In genomic region chr9:131181091-131181681, GRCh38 we compare ENCODE assay signal across 15 cellular contexts. TPM values are rescaled to one million over a fixed set of nuclear protein-coding genes. Genes with fewer than 3 reads are reported as not detected.
DNase-seq lines count a peak whose midpoint lies in the region; ATAC-seq and TF ChIP-seq lines count a peak whose summit lies in the region.
"Had no signal": no experiment of that assay in that cellular context is flagged by ENCODE, and none has a peak within 500 bp of the region (broad histone marks: within the 10 kb centered on the region; RNA-seq: fewer than 3 reads in every experiment).

No MANE protein-coding gene starts in this region.

- no peaks in the 10 kb centered on the region for H3K9me2 ChIP-seq in DOHH2 (replicated peaks; ENCODE audit: control insufficient read depth, low read length)

- no peak for DNase-seq in HFFc6
- no peak for DNase-seq in mesothelial cell of epicardium (ENCODE audit: low spot score in 2 of 2, unreplicated experiment in 2 of 2)
- no peak for DNase-seq in Ammon's horn (ENCODE audit: low spot score)
- no peak for DNase-seq in glomerular visceral epithelial cell (ENCODE audit: extremely low spot score)
- DNase-seq in activated effector memory CD4-positive, alpha-beta T cell treated with anti-CD3 and anti-CD28 coated beads, Interleukin-2, amount 50 U/mL, for 16 hours, result no peak
- DNase-seq: activated T-cell treated with anti-CD3 and anti-CD28 coated beads, Interleukin-2, amount 50 U/mL, for 4 hours; central memory CD4-positive, alpha-beta T cell; GOT3; left colon; MV-4-11; posterior cingulate gyrus; transverse colon had no signal

- no peaks in the 10 kb centered on the region for H3K27me3 ChIP-seq in DOHH2 (ENCODE audit: control insufficient read depth, low read length)
- H3K27me3 ChIP-seq: transverse colon had no signal

- H3K27me3 Mint-ChIP-seq in HFFc6 (ENCODE audit: insufficient read depth) (no peaks in the 10 kb centered on the region; the same call in 1 of the 2 replicates), mesothelial cell of epicardium (ENCODE audit: low read depth) (no peaks in the 10 kb centered on the region)

- H3K9me3 ChIP-seq in DOHH2 (ENCODE audit: control insufficient read depth, insufficient read depth, low read length), result no peaks in the 10 kb centered on the region
- H3K9me3 ChIP-seq: transverse colon had no signal

- H3K4me1 ChIP-seq in DOHH2 (ENCODE audit: control insufficient read depth, low read length), result peaks cover 44% of the 10 kb centered on the region

- H3K4me3 Mint-ChIP-seq in HFFc6 (peak overlapping the region; percentile 84), mesothelial cell of epicardium (no peak overlapping the region)
- H3K4me3 Mint-ChIP-seq: activated T-cell treated with anti-CD3 and anti-CD28 coated beads, Interleukin-2, amount 50 U/mL, for 4 hours had no signal

- peaks cover 33% of the 10 kb centered on the region for H3K36me3 Mint-ChIP-seq in HFFc6 (ENCODE audit: low read depth)
- H3K36me3 Mint-ChIP-seq in mesothelial cell of epicardium, result peaks cover 33% of the 10 kb centered on the region

- H4K20me1 ChIP-seq in DOHH2 (ENCODE audit: control insufficient read depth, insufficient read depth, low read depth, low read length), result peaks cover 3% of the 10 kb centered on the region; the same call in 1 of the 2 replicates

- no peak overlapping the region for H3K27ac ChIP-seq in DOHH2 (ENCODE audit: low read depth, low read length)

- peaks cover 16% of the 10 kb centered on the region for H3F3A ChIP-seq in DOHH2 (ENCODE audit: control insufficient read depth, insufficient read depth)

- ATAC-seq in HG02759 (IDR thresholded peaks at IDR 0.05; ENCODE audit: unreplicated experiment), result no peak
- ATAC-seq: left colon had no signal

- TF ChIP-seq CTCF in DOHH2 (IDR thresholded peaks at IDR 0.05; ENCODE audit: low read depth, low read length, poor library complexity, severe bottlenecking), result peak; percentile 45
- peak; percentile 68 for TF ChIP-seq CTCF in HFFc6 (IDR thresholded peaks at IDR 0.05)
- peak; percentile 4; the same call in 1 of the 2 replicates for TF ChIP-seq CTCF in WI38 (IDR thresholded peaks at IDR 0.05; ENCODE audit: low read depth, low read length)
- TF ChIP-seq CTCF in mesothelial cell of epicardium (IDR thresholded peaks at IDR 0.05; ENCODE audit: unreplicated experiment), result peak; percentile 64

- no peak overlapping the region for H3K4me2 ChIP-seq in DOHH2 (ENCODE audit: low read length)

- no peaks in the 10 kb centered on the region for H3K9me3 Mint-ChIP-seq in HFFc6
- no peaks in the 10 kb centered on the region for H3K9me3 Mint-ChIP-seq in mesothelial cell of epicardium
- H3K9me3 Mint-ChIP-seq: activated T-cell treated with anti-CD3 and anti-CD28 coated beads, Interleukin-2, amount 50 U/mL, for 4 hours had no signal

- H3K4me3 ChIP-seq in DOHH2 (ENCODE audit: low read length) (no peak overlapping the region), WI38 (ENCODE audit: low read depth, low read length) (no peak overlapping the region)
- H3K4me3 ChIP-seq: transverse colon had no signal

- H3K79me2 ChIP-seq in DOHH2 (ENCODE audit: control insufficient read depth, low read length), result peaks cover 3% of the 10 kb centered on the region; the same call in 1 of the 2 replicates

- peaks cover 44% of the 10 kb centered on the region for H3K4me1 Mint-ChIP-seq in HFFc6 (ENCODE audit: low read depth)
- peaks cover 2% of the 10 kb centered on the region for H3K4me1 Mint-ChIP-seq in mesothelial cell of epicardium

- peak overlapping the region; percentile 94 for H3K27ac Mint-ChIP-seq in HFFc6
- H3K27ac Mint-ChIP-seq in mesothelial cell of epicardium, result no peak overlapping the region

- H3K36me3 ChIP-seq in DOHH2 (ENCODE audit: control insufficient read depth, low read length), result peaks cover 82% of the 10 kb centered on the region

RNA-seq across cellular contexts. Expression of gene NUP214, which starts 55.8 kb away (rescaled TPM):
- total RNA-seq in HFFc6 (2021; fragmentation: NEBNext Ultra II Directional; extraction: Animal tissue kit (Norgen Biotek cat#: 25700)), result 10 to 100 TPM; 34.2 to 43.7 (median 39.3) TPM
- 65.6 to 69.6 TPM (median 69.4 TPM) in 3 replicates for total RNA-seq in mesothelial cell of epicardium

Comparison
In these comparisons a context has a peak if more than half of its experiments do, and no peak if none do; other contexts are left out.
1. CTCF ChIP-seq: peak in every context shown above with its lines; median percentile 68 in HFFc6; 64 in mesothelial cell of epicardium; 45 in DOHH2; 4 in WI38.